1 cellular context compared by ENCODE assay signal in the genomic region with DNA sequence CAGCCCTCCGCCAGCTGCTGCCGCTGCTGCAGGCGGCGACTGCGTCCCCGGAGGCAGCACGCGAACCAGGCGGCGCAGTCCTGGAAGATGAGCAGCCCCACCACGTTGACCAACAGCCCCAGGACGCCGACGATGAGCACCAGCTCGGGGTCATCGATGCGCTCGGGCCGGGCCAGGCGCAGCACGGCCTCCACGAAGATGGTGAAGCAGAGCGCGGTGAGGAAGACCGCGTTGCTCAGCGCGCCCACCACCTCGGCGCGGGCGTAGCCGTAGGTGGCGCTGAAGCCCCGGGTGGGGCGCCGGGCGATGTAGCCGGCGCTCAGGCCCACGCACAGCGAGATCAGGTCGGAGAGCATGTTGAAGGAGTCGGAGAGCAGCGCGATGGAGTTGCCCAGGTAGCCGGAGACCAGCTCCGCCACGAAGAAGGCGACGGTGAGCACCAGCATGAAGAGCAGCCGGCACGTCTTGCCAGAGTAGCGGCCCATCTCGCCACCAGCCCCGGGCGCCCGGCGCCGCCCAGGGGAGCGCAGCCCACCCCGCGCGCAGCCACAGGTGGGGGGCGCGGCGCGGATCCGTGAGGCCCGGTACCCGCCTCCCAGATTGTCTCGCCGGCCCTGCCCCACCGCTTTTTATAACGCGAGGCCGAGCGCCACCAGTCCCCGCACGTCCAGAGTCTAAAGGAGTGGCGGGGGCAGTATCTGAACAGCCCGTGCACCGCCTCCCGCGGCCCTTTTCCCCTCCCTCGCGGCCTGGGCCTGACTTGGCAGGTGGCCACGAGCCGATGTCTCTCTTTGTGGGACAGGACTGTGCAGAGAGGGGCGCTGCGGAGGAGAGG.
TF ChIP-seq lines count a peak whose summit lies in the region.

Gene SLC30A10 (minus strand): TSS at position 602 of the 835 bp plus-strand sequence. CDS start 117 bp downstream, at position 485.

TF ChIP-seq in HepG2, 621 proteins besides CTCF, POLR2A, EP300 and RAD21 (continued from another document and continues in another):
- TF ChIP-seq HMG20A (CRISPR knock-in tag; IDR thresholded peaks at IDR 0.05; ENCODE audit: borderline replicate concordance) (no peak), ZNF432 (CRISPR knock-in tag; IDR thresholded peaks at IDR 0.05; ENCODE audit: borderline replicate concordance) (no peak), GLI4 (CRISPR knock-in tag; IDR thresholded peaks at IDR 0.05; ENCODE audit: borderline replicate concordance) (no peak), ZKSCAN8 (CRISPR knock-in tag; IDR thresholded peaks at IDR 0.05; ENCODE audit: borderline replicate concordance) (no peak), CHCHD3 (CRISPR knock-in tag; IDR thresholded peaks at IDR 0.05) (0 out of 2 replicates have a peak, but pooled peaks have one; percentile 32), KAT7 (CRISPR knock-in tag; IDR thresholded peaks at IDR 0.05; ENCODE audit: borderline replicate concordance) (peak; percentile 43; the same call in 1 of the 2 replicates), ZNF567 (CRISPR knock-in tag; IDR thresholded peaks at IDR 0.05; ENCODE audit: borderline replicate concordance) (no peak), DZIP1 (CRISPR knock-in tag; IDR thresholded peaks at IDR 0.05) (peak; percentile 26; the same call in 1 of the 2 replicates), DRAP1 (CRISPR knock-in tag; IDR thresholded peaks at IDR 0.05) (no peak; the same call in none of the 2 replicates), ZFP82 (CRISPR knock-in tag; IDR thresholded peaks at IDR 0.05; ENCODE audit: borderline replicate concordance) (peak; percentile 69; the same call in 1 of the 2 replicates), PHB2 (IDR thresholded peaks at IDR 0.05; ENCODE audit: partially characterized antibody) (no peak), NFYC (CRISPR knock-in tag; IDR thresholded peaks at IDR 0.05) (no peak), ZNF143 (CRISPR knock-in tag; IDR thresholded peaks at IDR 0.05) (no peak), ZNF883 (CRISPR knock-in tag; IDR thresholded peaks at IDR 0.05; ENCODE audit: not compliant biosample characterization) (no peak), NCOA2 (CRISPR knock-in tag; IDR thresholded peaks at IDR 0.05) (0 out of 2 replicates have a peak, but pooled peaks have one; percentile 31), E2F2 (CRISPR knock-in tag; IDR thresholded peaks at IDR 0.05; ENCODE audit: borderline replicate concordance) (no peak), SMC3 (IDR thresholded peaks at IDR 0.05; ENCODE audit: low read length) (no peak), ATF7 (IDR thresholded peaks at IDR 0.05) (no peak), ATF7 (CRISPR knock-in tag; IDR thresholded peaks at IDR 0.05) (0 out of 2 replicates have a peak, but pooled peaks have one; percentile 9), ZNF589 (CRISPR knock-in tag; conservative IDR thresholded peaks at IDR 0.05) (no peak; the same call in none of the 2 replicates), DNMT3B (CRISPR knock-in tag; conservative IDR thresholded peaks at IDR 0.05) (0 out of 2 replicates have a peak, but pooled peaks have one; percentile 34), MEF2D (CRISPR knock-in tag; IDR thresholded peaks at IDR 0.05) (no peak), RFX5 (IDR thresholded peaks at IDR 0.05; ENCODE audit: low read depth, low read length) (no peak), SOX13 (IDR thresholded peaks at IDR 0.05) (no peak), SOX13 (CRISPR knock-in tag; conservative IDR thresholded peaks at IDR 0.05 in 1 of 2, IDR thresholded peaks at IDR 0.05 in 1 of 2) (peak in 1 of 2 experiments; percentile 27; a peak in 1 of 4 replicates), ZBTB8A (CRISPR knock-in tag; IDR thresholded peaks at IDR 0.05; ENCODE audit: borderline replicate concordance, low read depth) (no peak), FOXO4 (CRISPR knock-in tag; conservative IDR thresholded peaks at IDR 0.05) (no peak), ZNF501 (CRISPR knock-in tag; IDR thresholded peaks at IDR 0.05) (peak; percentile 63), ZMAT5 (CRISPR knock-in tag; IDR thresholded peaks at IDR 0.05; ENCODE audit: borderline replicate concordance, low read depth) (no peak), SNAPC4 (CRISPR knock-in tag; IDR thresholded peaks at IDR 0.05) (no peak; the same call in 1 of the 2 replicates), HOXA9 (CRISPR knock-in tag; IDR thresholded peaks at IDR 0.05; ENCODE audit: borderline replicate concordance) (no peak), MAZ (IDR thresholded peaks at IDR 0.05; ENCODE audit: borderline replicate concordance, low read depth, low read length) (no peak; the same call in 1 of the 2 replicates), MAZ (CRISPR knock-in tag; IDR thresholded peaks at IDR 0.05; ENCODE audit: low read depth) (peak; percentile 92), ZNF576 (CRISPR knock-in tag; IDR thresholded peaks at IDR 0.05) (no peak)
- TF ChIP-seq, protein P1, sequence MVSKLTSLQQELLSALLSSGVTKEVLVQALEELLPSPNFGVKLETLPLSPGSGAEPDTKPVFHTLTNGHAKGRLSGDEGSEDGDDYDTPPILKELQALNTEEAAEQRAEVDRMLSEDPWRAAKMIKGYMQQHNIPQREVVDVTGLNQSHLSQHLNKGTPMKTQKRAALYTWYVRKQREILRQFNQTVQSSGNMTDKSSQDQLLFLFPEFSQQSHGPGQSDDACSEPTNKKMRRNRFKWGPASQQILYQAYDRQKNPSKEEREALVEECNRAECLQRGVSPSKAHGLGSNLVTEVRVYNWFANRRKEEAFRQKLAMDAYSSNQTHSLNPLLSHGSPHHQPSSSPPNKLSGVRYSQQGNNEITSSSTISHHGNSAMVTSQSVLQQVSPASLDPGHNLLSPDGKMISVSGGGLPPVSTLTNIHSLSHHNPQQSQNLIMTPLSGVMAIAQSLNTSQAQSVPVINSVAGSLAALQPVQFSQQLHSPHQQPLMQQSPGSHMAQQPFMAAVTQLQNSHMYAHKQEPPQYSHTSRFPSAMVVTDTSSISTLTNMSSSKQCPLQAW (CRISPR knock-in tag; IDR thresholded peaks at IDR 0.05): 0 out of 2 replicates have a peak, but pooled peaks have one; percentile 68
- TF ChIP-seq, protein P2, sequence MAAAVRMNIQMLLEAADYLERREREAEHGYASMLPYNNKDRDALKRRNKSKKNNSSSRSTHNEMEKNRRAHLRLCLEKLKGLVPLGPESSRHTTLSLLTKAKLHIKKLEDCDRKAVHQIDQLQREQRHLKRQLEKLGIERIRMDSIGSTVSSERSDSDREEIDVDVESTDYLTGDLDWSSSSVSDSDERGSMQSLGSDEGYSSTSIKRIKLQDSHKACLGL (CRISPR knock-in tag; IDR thresholded peaks at IDR 0.05): no peak; the same call in 1 of the 2 replicates
- TF ChIP-seq, protein P3, sequence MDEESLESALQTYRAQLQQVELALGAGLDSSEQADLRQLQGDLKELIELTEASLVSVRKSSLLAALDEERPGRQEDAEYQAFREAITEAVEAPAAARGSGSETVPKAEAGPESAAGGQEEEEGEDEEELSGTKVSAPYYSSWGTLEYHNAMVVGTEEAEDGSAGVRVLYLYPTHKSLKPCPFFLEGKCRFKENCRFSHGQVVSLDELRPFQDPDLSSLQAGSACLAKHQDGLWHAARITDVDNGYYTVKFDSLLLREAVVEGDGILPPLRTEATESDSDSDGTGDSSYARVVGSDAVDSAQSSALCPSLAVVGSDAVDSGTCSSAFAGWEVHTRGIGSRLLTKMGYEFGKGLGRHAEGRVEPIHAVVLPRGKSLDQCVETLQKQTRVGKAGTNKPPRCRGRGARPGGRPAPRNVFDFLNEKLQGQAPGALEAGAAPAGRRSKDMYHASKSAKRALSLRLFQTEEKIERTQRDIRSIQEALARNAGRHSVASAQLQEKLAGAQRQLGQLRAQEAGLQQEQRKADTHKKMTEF (CRISPR knock-in tag; IDR thresholded peaks at IDR 0.05): no peak; the same call in 1 of the 2 replicates
- TF ChIP-seq, protein P4, sequence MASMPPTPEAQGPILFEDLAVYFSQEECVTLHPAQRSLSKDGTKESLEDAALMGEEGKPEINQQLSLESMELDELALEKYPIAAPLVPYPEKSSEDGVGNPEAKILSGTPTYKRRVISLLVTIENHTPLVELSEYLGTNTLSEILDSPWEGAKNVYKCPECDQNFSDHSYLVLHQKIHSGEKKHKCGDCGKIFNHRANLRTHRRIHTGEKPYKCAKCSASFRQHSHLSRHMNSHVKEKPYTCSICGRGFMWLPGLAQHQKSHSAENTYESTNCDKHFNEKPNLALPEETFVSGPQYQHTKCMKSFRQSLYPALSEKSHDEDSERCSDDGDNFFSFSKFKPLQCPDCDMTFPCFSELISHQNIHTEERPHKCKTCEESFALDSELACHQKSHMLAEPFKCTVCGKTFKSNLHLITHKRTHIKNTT (CRISPR knock-in tag; IDR thresholded peaks at IDR 0.05): no peak
